Comparison of ENCODE assay signal across 8 cellular contexts in genomic region chr17:76385892-76386786, GRCh38. TPM values are rescaled to one million over a fixed set of nuclear protein-coding genes. Genes with fewer than 3 reads are reported as not detected.
A peak's percentile ranks its signal among the peaks of the same experiment; 100 is the strongest.
DNase-seq lines count a peak whose midpoint lies in the region; ATAC-seq and TF ChIP-seq lines count a peak whose summit lies in the region.

No MANE protein-coding gene starts in this region.

- H3K27ac ChIP-seq in SK-N-MC (no peak overlapping the region), prostate gland (no peak overlapping the region)

- H3K4me3 ChIP-seq in Jurkat, Clone E6-1 (ENCODE audit: low read length): peak overlapping the region; percentile 35
- H3K4me3 ChIP-seq in SK-N-MC (peak overlapping the region; percentile 92), prostate gland (peak overlapping the region; percentile 45 to 50)

- no peak for ATAC-seq in HG03442 (IDR thresholded peaks at IDR 0.05; ENCODE audit: unreplicated experiment)

- DNase-seq in DMS153 (lab: John Stamatoyannopoulos, UW) (peak; percentile 39), SK-N-MC (ENCODE audit: low read depth, low spot score) (no peak), germinal center (ENCODE audit: low spot score) (peak; percentile 94), prostate gland (ENCODE audit: low spot score) (peak; percentile 63), ureter (ENCODE audit: low spot score) (peak; percentile 82)
- DNase-seq in Jurkat, Clone E6-1 (ENCODE audit: low read depth, low spot score): peak; percentile 65
- peak; percentile 80 for DNase-seq in activated gamma-delta T cell treated with anti-CD3 and anti-CD28 coated beads, Interleukin-2, amount 50 U/mL, for 16 hours (ENCODE audit: low read depth)

- 19% methylated on average over 32 of the region's 52 CpGs for WGBS in prostate gland

- no peaks in the 10 kb centered on the region for H3K4me1 ChIP-seq in prostate gland (replicated peaks)

- H3K36me3 ChIP-seq in SK-N-MC (ENCODE audit: insufficient read depth, low read length) (no peaks in the 10 kb centered on the region; the same call in 1 of the 2 replicates), prostate gland (no peaks in the 10 kb centered on the region)

- TF ChIP-seq CTCF in prostate gland (IDR thresholded peaks at IDR 0.05): peak; percentile 73 to 89 (median 83)

- intact Hi-C loops in prostate gland (cut with DNase I): no loop called here

- no peak overlapping the region for H3K9ac ChIP-seq in SK-N-MC (ENCODE audit: insufficient read length)

- peak; percentile 2 for TF ChIP-seq POLR2A in prostate gland (IDR thresholded peaks at IDR 0.05)

- H3K9me3 ChIP-seq in SK-N-MC (ENCODE audit: low read depth, low read length) (no peaks in the 10 kb centered on the region), prostate gland (no peaks in the 10 kb centered on the region)

- no peaks in the 10 kb centered on the region for H3K27me3 ChIP-seq in prostate gland (replicated peaks; ENCODE audit: insufficient read depth)

RNA-seq across cellular contexts. Expression of gene SPHK1, which starts 1.7 kb away (rescaled TPM):
- polyA plus RNA-seq in Jurkat, Clone E6-1 (2012; ENCODE audit: insufficient read depth, insufficient read length): 26.3 TPM
- total RNA-seq in prostate gland: 10 to 100 TPM in 1 of 2 donors, 1 to 10 TPM in 1; 6.6 to 34.1 TPM
- total RNA-seq in ureter: 3.1 TPM

RNA-seq across cellular contexts. Expression of gene PRPSAP1, which starts 32.4 kb away (rescaled TPM):
- polyA plus RNA-seq in Jurkat, Clone E6-1 (2012; ENCODE audit: insufficient read depth, insufficient read length): 74.2 TPM
- total RNA-seq in prostate gland (100 to 1,000 TPM in 1 of 2 donors, 10 to 100 TPM in 1; 51.5 to 115 TPM), ureter (40.1 TPM)

Comparison
In these comparisons a context has a peak if more than half of its experiments do, and no peak if none do; other contexts are left out.
1. H3K4me3 ChIP-seq: peak in every context shown above with its lines; median percentile 92 in SK-N-MC; 48 in prostate gland; 35 in Jurkat, Clone E6-1.